28 cellular contexts compared by ENCODE assay signal in the genomic region with DNA sequence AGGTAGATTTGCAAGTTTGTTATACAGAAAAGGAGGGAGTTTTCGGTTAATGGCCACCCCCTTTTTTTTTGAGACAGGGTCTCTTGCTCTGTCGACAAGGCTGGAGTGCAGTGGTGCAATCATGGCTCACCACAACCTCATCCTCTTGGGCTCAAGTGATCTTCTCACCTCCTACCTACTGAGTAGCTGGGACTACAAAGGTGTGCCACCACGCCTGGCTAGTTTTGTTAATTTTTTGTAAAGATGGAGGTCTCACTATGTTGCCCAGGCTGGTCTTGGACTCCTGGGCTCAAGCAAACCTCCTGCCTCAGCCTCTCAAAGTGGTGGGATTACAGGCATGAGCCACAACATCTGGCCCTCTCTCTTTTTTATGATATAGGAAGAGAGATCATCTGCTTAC.
"Had no signal": no experiment of that assay in that cellular context is flagged by ENCODE, and none has a peak within 500 bp of the region (broad histone marks: within the 10 kb centered on the region; RNA-seq: fewer than 3 reads in every experiment).

No MANE protein-coding gene starts in this region.

- DNase-seq: activated CD4-positive, alpha-beta T cell treated with anti-CD3 and anti-CD28 coated beads for 4 hours; activated CD4-positive, alpha-beta T cell treated with anti-CD3 and anti-CD28 coated beads, Interleukin-2, amount 50 U/mL, for 4 hours; activated effector memory CD4-positive, alpha-beta T cell treated with Interleukin-2 at 50 U/mL for 16 hours; activated naive CD4-positive, alpha-beta T cell treated with Interleukin-2 at 50 U/mL for 16 hours; activated T-cell treated with anti-CD3 and anti-CD28 coated beads, Interleukin-2, amount 50 U/mL, for 72 hours; dorsolateral prefrontal cortex; effector memory CD4-positive, alpha-beta T cell; foreskin fibroblast; head of caudate nucleus; hypothalamus; naive thymus-derived CD4-positive, alpha-beta T cell; occipital lobe; stimulated activated CD4-positive, alpha-beta T cell treated with anti-CD3 and anti-CD28 coated beads, Interleukin-15, amount 100 ng/mL, for 24 hours; stimulated activated CD4-positive, alpha-beta T cell treated with anti-CD3 and anti-CD28 coated beads, Interleukin-2, amount 100 ng/mL, for 24 hours; stimulated activated naive B cell treated with anti-CD40 and anti-IgM and Interleukin-4, amounts not matched to agents 10 μg/mL and 1 μg/mL and 100 μg/mL, for 72 hours; stomach; T-helper 1 cell had no signal

- H3K4me3 Mint-ChIP-seq: activated naive CD8-positive, alpha-beta T cell; activated T-cell treated with anti-CD3 and anti-CD28 coated beads, Interleukin-2, amount 50 U/mL, for 72 hours; brain; mesothelial cell of epicardium; naive thymus-derived CD4-positive, alpha-beta T cell; neural progenitor cell; stimulated activated naive B cell treated with anti-CD40 and anti-IgM and Interleukin-4, amounts not matched to agents 10 μg/mL and 1 μg/mL and 100 μg/mL, for 72 hours had no signal

- H3K27me3 ChIP-seq: ascending aorta, cardiac muscle cell, dorsolateral prefrontal cortex, neural progenitor cell, right atrium auricular region, stomach, tibial nerve had no signal

- ATAC-seq: activated T-cell treated with anti-CD3 and anti-CD28 coated beads, Interleukin-2, amount 50 U/mL, for 72 hours; naive thymus-derived CD4-positive, alpha-beta T cell; stimulated activated naive B cell treated with anti-CD40 and anti-IgM and Interleukin-4, amounts not matched to agents 10 μg/mL and 1 μg/mL and 100 μg/mL, for 72 hours had no signal

- H3K27ac ChIP-seq: ascending aorta, cardiac muscle cell, coronary artery, parathyroid adenoma, right atrium auricular region, stomach, tibial nerve had no signal

- H3K4me1 Mint-ChIP-seq: stimulated activated naive B cell treated with anti-CD40 and anti-IgM and Interleukin-4, amounts not matched to agents 10 μg/mL and 1 μg/mL and 100 μg/mL, for 72 hours had no signal

- H3K4me1 ChIP-seq: ascending aorta had no signal

- H3K4me3 ChIP-seq: ascending aorta, cardiac muscle cell, coronary artery, dorsolateral prefrontal cortex, neural progenitor cell, right atrium auricular region, stomach, tibial nerve had no signal

- H3K36me3 ChIP-seq: ascending aorta, right atrium auricular region had no signal

- H3K27ac Mint-ChIP-seq: activated naive CD8-positive, alpha-beta T cell; activated T-cell treated with anti-CD3 and anti-CD28 coated beads, Interleukin-2, amount 50 U/mL, for 72 hours; brain; mesothelial cell of epicardium; neural progenitor cell; stimulated activated naive B cell treated with anti-CD40 and anti-IgM and Interleukin-4, amounts not matched to agents 10 μg/mL and 1 μg/mL and 100 μg/mL, for 72 hours had no signal

- H3K27me3 Mint-ChIP-seq: activated naive CD8-positive, alpha-beta T cell; brain; naive thymus-derived CD4-positive, alpha-beta T cell; stimulated activated naive B cell treated with anti-CD40 and anti-IgM and Interleukin-4, amounts not matched to agents 10 μg/mL and 1 μg/mL and 100 μg/mL, for 72 hours had no signal

- FAIRE-seq: endothelial cell of umbilical vein had no signal

- H3K9me3 Mint-ChIP-seq: activated T-cell treated with anti-CD3 and anti-CD28 coated beads, Interleukin-2, amount 50 U/mL, for 72 hours; brain; mesothelial cell of epicardium; naive thymus-derived CD4-positive, alpha-beta T cell; neural progenitor cell; stimulated activated naive B cell treated with anti-CD40 and anti-IgM and Interleukin-4, amounts not matched to agents 10 μg/mL and 1 μg/mL and 100 μg/mL, for 72 hours had no signal

- H3K9me3 ChIP-seq: ascending aorta, right atrium auricular region, stomach, tibial nerve had no signal
